ENCODE assay signal across 31 cellular contexts in genomic region chr4:108941914-108942379, GRCh38.
DNase-seq lines count a peak whose midpoint lies in the region; ATAC-seq, FAIRE-seq and TF ChIP-seq lines count a peak whose summit lies in the region.
"Had no signal": no experiment of that assay in that cellular context is flagged by ENCODE, and none has a peak within 500 bp of the region (broad histone marks: within the 10 kb centered on the region; RNA-seq: fewer than 3 reads in every experiment).

No MANE protein-coding gene starts in this region.

- H3K27ac Mint-ChIP-seq in neural progenitor cell = peak overlapping the region; percentile 22
- H3K27ac Mint-ChIP-seq: activated CD4-positive, alpha-beta T cell treated with anti-CD3 and anti-CD28 coated beads, Interleukin-2, amount 10 ng/mL, durations not matched to agents 7 days and 5 days; activated naive CD8-positive, alpha-beta T cell treated with anti-CD3 and anti-CD28 coated beads, Interleukin-2, amount 10 ng/mL, durations not matched to agents 7 days and 5 days; activated T-cell treated with anti-CD3 and anti-CD28 coated beads, Interleukin-2, amount 50 U/mL, for 24 hours; B cell; CD8-positive, alpha-beta memory T cell; effector memory CD8-positive, alpha-beta T cell; GM23338; memory B cell; WTC11 had no signal

- DNase-seq in Daoy (ENCODE audit: low read depth) (peak; percentile 15), Karpas-422 (peak; percentile 50), K562 (ENCODE audit: extremely low read depth in 1 of 4, low spot score in 3 of 4) (no peak), neural progenitor cell (ENCODE audit: low spot score) (no peak), RWPE1 (ENCODE audit: low spot score) (no peak), Right ventricle myocardium inferior (ENCODE audit: missing footprints) (no peak), caudate nucleus (lab: John Stamatoyannopoulos, UW) (no peak)
- DNase-seq: activated CD4-positive, alpha-beta T cell treated with anti-CD3 and anti-CD28 coated beads, Interleukin-2, amount 10 ng/mL, durations not matched to agents 7 days and 5 days; activated gamma-delta T cell; activated naive CD8-positive, alpha-beta T cell treated with anti-CD3 and anti-CD28 coated beads, Interleukin-2, amount 10 ng/mL, durations not matched to agents 7 days and 5 days; activated T-cell treated with anti-CD3 and anti-CD28 coated beads, Interleukin-2, amount 50 U/mL, for 24 hours; CD8-positive, alpha-beta memory T cell; cortex of kidney; effector memory CD8-positive, alpha-beta T cell; erythroblast; heart right ventricle; NCI-H1417 treated with DMSO at 0.1 percent for 48 hours; NCI-H2081; NCI-H446 treated with DMSO at 0.1 percent for 48 hours; Right ventricle myocardium superior; small intestine; stimulated activated CD4-positive, alpha-beta T cell treated with anti-CD3 and anti-CD28 coated beads, Interleukin-1b, Interleukin-23, amount 100 ng/mL, for 48 hours; stimulated activated CD8-positive, alpha-beta memory T cell treated with anti-CD3 and anti-CD28 coated beads, Interleukin-4, amount 100 ng/mL, for 48 hours; tibial artery had no signal

- no peaks in the 10 kb centered on the region for H3K9me3 Mint-ChIP-seq in neural progenitor cell
- H3K9me3 Mint-ChIP-seq: activated CD4-positive, alpha-beta T cell treated with anti-CD3 and anti-CD28 coated beads, Interleukin-2, amount 10 ng/mL, durations not matched to agents 7 days and 5 days; activated naive CD8-positive, alpha-beta T cell treated with anti-CD3 and anti-CD28 coated beads, Interleukin-2, amount 10 ng/mL, durations not matched to agents 7 days and 5 days; activated T-cell treated with anti-CD3 and anti-CD28 coated beads, Interleukin-2, amount 50 U/mL, for 24 hours; CD8-positive, alpha-beta memory T cell; effector memory CD8-positive, alpha-beta T cell; GM23338; memory B cell; WTC11 had no signal

- 30% methylated on average over 7 of the region's 7 CpGs for WGBS in K562 (ENCODE audit: insufficient coverage, low coverage, missing lambda C conversion rate)

- H3K79me2 ChIP-seq in Karpas-422 (ENCODE audit: low read length) (no peaks in the 10 kb centered on the region), K562 (ENCODE audit: control insufficient read depth, insufficient read depth, low read length) (no peaks in the 10 kb centered on the region), neural progenitor cell (ENCODE audit: low read depth) (no peaks in the 10 kb centered on the region)

- TF ChIP-seq CTCF in K562 (IDR thresholded peaks at IDR 0.05 in 2 of 3, conservative IDR thresholded peaks at IDR 0.05 in 1 of 3; ENCODE audit: insufficient read depth in 2 of 3, low read depth in 1 of 3, low read length in 3 of 3) (no peak), neural progenitor cell (IDR thresholded peaks at IDR 0.05) (no peak), RWPE1 (conservative IDR thresholded peaks at IDR 0.05; ENCODE audit: low read depth) (no peak)

- no peaks in the 10 kb centered on the region for H3F3A ChIP-seq in neural progenitor cell (ENCODE audit: low read depth)

- no peak for TF ChIP-seq RAD21 in K562 (CRISPR knock-in tag; conservative IDR thresholded peaks at IDR 0.05 in 1 of 2, IDR thresholded peaks at IDR 0.05 in 1 of 2)

- H4K20me1 ChIP-seq in Karpas-422 (ENCODE audit: insufficient read depth, low read depth, low read length) (no peaks in the 10 kb centered on the region), K562 (replicated peaks; ENCODE audit: control insufficient read depth, insufficient read depth, low read length) (no peaks in the 10 kb centered on the region), neural progenitor cell (ENCODE audit: low read depth) (no peaks in the 10 kb centered on the region)

- no peak overlapping the region for H3K4me3 ChIP-seq in Karpas-422 (ENCODE audit: low read length)
- no peak overlapping the region for H3K4me3 ChIP-seq in K562
- no peak overlapping the region for H3K4me3 ChIP-seq in neural progenitor cell
- H3K4me3 ChIP-seq: GM23338, heart right ventricle, prostate gland, tibial artery had no signal

- POLR2A ChIA-PET in K562 (lab: Yijun Ruan, JAX) (no interaction called here), RWPE1 (lab: Yijun Ruan, JAX; ENCODE audit: low non-redundant PET) (no interaction called here)

- H3K4me2 ChIP-seq in Karpas-422 (ENCODE audit: low read depth, low read length, poor library complexity, severe bottlenecking) (no peak overlapping the region), K562 (ENCODE audit: insufficient read depth, low read length) (no peak overlapping the region), neural progenitor cell (no peak overlapping the region)
- H3K4me2 ChIP-seq: GM23338 had no signal

- H3K9me1 ChIP-seq in K562 (ENCODE audit: control insufficient read depth, insufficient read depth, low read length) = no peaks in the 10 kb centered on the region

- H3K9me3 ChIP-seq in Karpas-422 (ENCODE audit: low read length) (no peaks in the 10 kb centered on the region), K562 (replicated peaks; ENCODE audit: control insufficient read depth, insufficient read depth, low read depth, low read length) (no peaks in the 10 kb centered on the region), neural progenitor cell (ENCODE audit: low read depth) (no peaks in the 10 kb centered on the region)
- H3K9me3 ChIP-seq: heart right ventricle, prostate gland, tibial artery had no signal

- in situ Hi-C loops in K562 (cut with MboI) = no loop called here

- no peak overlapping the region for H3K27ac ChIP-seq in Karpas-422 (ENCODE audit: low read length)
- no peak overlapping the region for H3K27ac ChIP-seq in K562 (ENCODE audit: extremely low read depth, low read depth, low read length)
- H3K27ac ChIP-seq in neural progenitor cell = no peak overlapping the region
- no peak overlapping the region for H3K27ac ChIP-seq in RWPE1
- H3K27ac ChIP-seq in caudate nucleus (ENCODE audit: low read depth, low read length) = no peak overlapping the region
- H3K27ac ChIP-seq: heart right ventricle, prostate gland, tibial artery had no signal

- intact Hi-C loops in K562 (cut with micrococcal nuclease) = no loop called here
- intact Hi-C loops in Right ventricle myocardium inferior (cut with DNase I) = no loop called here

- H3K9ac ChIP-seq in Karpas-422 (ENCODE audit: low read length) (no peak overlapping the region), K562 (ENCODE audit: insufficient read depth in 1 of 2, low read depth in 2 of 2, low read length in 2 of 2) (no peak overlapping the region; a peak in 1 of 4 replicates), neural progenitor cell (no peak overlapping the region)

- ATAC-seq in K562 (peak; percentile 65), Right ventricle myocardium inferior (no peak), HG03196 (IDR thresholded peaks at IDR 0.05; ENCODE audit: unreplicated experiment) (no peak)
- ATAC-seq: effector memory CD8-positive, alpha-beta T cell; GM23338; heart right ventricle; WTC11 had no signal

- H3K27me3 Mint-ChIP-seq in neural progenitor cell (ENCODE audit: insufficient read depth, low read depth) = no peaks in the 10 kb centered on the region
- H3K27me3 Mint-ChIP-seq: memory B cell had no signal

- no TSS peak for BruUV-seq in K562 (replicated peaks; lab: Mats Ljungman, UMichigan)

- CTCF ChIA-PET in K562 (lab: Yijun Ruan, JAX; ENCODE audit: low intra/inter-chr PET ratio) = no interaction called here
- CTCF ChIA-PET in RWPE1 (lab: Yijun Ruan, JAX) = no interaction called here

- no peak for TF ChIP-seq POLR2A in K562 (conservative IDR thresholded peaks at IDR 0.05)

- no peak for TF ChIP-seq EP300 in K562 (IDR thresholded peaks at IDR 0.05; ENCODE audit: low read length)

- H3K4me3 Mint-ChIP-seq in neural progenitor cell = no peak overlapping the region
- H3K4me3 Mint-ChIP-seq: activated CD4-positive, alpha-beta T cell treated with anti-CD3 and anti-CD28 coated beads, Interleukin-2, amount 10 ng/mL, durations not matched to agents 7 days and 5 days; activated naive CD8-positive, alpha-beta T cell treated with anti-CD3 and anti-CD28 coated beads, Interleukin-2, amount 10 ng/mL, durations not matched to agents 7 days and 5 days; activated T-cell treated with anti-CD3 and anti-CD28 coated beads, Interleukin-2, amount 50 U/mL, for 24 hours; B cell; CD8-positive, alpha-beta memory T cell; effector memory CD8-positive, alpha-beta T cell; GM23338; memory B cell; WTC11 had no signal

- H3K4me1 ChIP-seq in Karpas-422 (ENCODE audit: low read length) (no peaks in the 10 kb centered on the region), K562 (replicated peaks in 1 of 2; ENCODE audit: control insufficient read depth in 2 of 2, insufficient read depth in 2 of 2, low read length in 2 of 2) (peaks cover 0 to 4% of the 10 kb centered on the region in 2 experiments; a peak in 4 of 5 replicates), neural progenitor cell (no peaks in the 10 kb centered on the region)
- H3K4me1 ChIP-seq: prostate gland, tibial artery had no signal

- no peak for FAIRE-seq in K562 (lab: Jason Lieb, UNC)
- FAIRE-seq: astrocyte, small intestine had no signal

- H3K4me1 Mint-ChIP-seq in neural progenitor cell = peaks cover 10% of the 10 kb centered on the region
- H3K4me1 Mint-ChIP-seq: activated CD4-positive, alpha-beta T cell treated with anti-CD3 and anti-CD28 coated beads, Interleukin-2, amount 10 ng/mL, durations not matched to agents 7 days and 5 days; B cell; CD8-positive, alpha-beta memory T cell; memory B cell had no signal

- H2AFZ ChIP-seq in Karpas-422 (ENCODE audit: low read length) (no peak overlapping the region), K562 (ENCODE audit: low read depth, low read length) (peak overlapping the region; percentile 72), neural progenitor cell (replicated peaks) (no peak overlapping the region)
- H2AFZ ChIP-seq: GM23338 had no signal

- no peaks in the 10 kb centered on the region for H3K9me2 ChIP-seq in Karpas-422 (replicated peaks; ENCODE audit: insufficient read depth, low read length)

- no peaks in the 10 kb centered on the region for H3K36me3 Mint-ChIP-seq in neural progenitor cell
- H3K36me3 Mint-ChIP-seq: activated naive CD8-positive, alpha-beta T cell treated with anti-CD3 and anti-CD28 coated beads, Interleukin-2, amount 10 ng/mL, durations not matched to agents 7 days and 5 days; CD8-positive, alpha-beta memory T cell; memory B cell; WTC11 had no signal

- H3K27me3 ChIP-seq in Karpas-422 (ENCODE audit: low read length) (no peaks in the 10 kb centered on the region), K562 (ENCODE audit: control insufficient read depth in 2 of 2, insufficient read depth in 2 of 2, low read length in 2 of 2) (no peaks in the 10 kb centered on the region), neural progenitor cell (no peaks in the 10 kb centered on the region)
- H3K27me3 ChIP-seq: heart right ventricle, tibial artery had no signal

- no peaks in the 10 kb centered on the region for H3K36me3 ChIP-seq in Karpas-422 (ENCODE audit: insufficient read depth, low read length)
- no peaks in the 10 kb centered on the region for H3K36me3 ChIP-seq in K562 (ENCODE audit: control insufficient read depth, insufficient read depth, low read length)
- H3K36me3 ChIP-seq in neural progenitor cell = no peaks in the 10 kb centered on the region
- H3K36me3 ChIP-seq: heart right ventricle, prostate gland, tibial artery had no signal

Comparison
In these comparisons a context has a peak if more than half of its experiments do, and no peak if none do; other contexts are left out.
1. DNase-seq: peak in Daoy (single experiment) and Karpas-422 (single experiment); none in K562 (0 of 4), neural progenitor cell (single experiment), RWPE1 (single experiment), Right ventricle myocardium inferior (single experiment) and caudate nucleus (0 of 61).